17 cellular contexts compared by ENCODE assay signal in the genomic region with DNA sequence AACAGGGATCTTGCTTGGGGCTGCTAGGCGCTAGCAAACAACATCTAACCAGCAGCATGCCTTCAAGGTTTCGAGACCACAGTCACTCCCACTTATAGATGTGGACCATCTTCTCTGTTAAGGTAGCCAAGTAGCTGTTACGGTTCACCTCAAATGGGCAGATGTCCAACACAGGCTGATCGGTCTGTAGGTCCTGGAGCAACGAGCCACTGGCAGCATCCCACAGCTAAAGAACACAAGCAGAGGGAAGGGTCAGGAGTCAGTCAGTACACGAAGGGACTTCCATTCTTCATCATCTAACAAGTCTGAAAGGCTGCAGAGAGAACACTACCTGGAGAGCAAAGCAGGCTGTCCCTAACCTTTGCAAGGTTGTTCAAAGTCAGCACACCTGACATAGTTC. TPM values are rescaled to one million over a fixed set of nuclear protein-coding genes. Genes with fewer than 3 reads are reported as not detected.
DNase-seq lines count a peak whose midpoint lies in the region; ATAC-seq, FAIRE-seq and TF ChIP-seq lines count a peak whose summit lies in the region.
"Had no signal": no experiment of that assay in that cellular context is flagged by ENCODE, and none has a peak within 500 bp of the region (broad histone marks: within the 10 kb centered on the region; RNA-seq: fewer than 3 reads in every experiment).

No MANE protein-coding gene starts in this region.

- peaks cover 16% of the 10 kb centered on the region for H3K4me1 Mint-ChIP-seq in WTC11
- H3K4me1 Mint-ChIP-seq in osteocyte (ENCODE audit: unreplicated experiment) = peaks cover 26% of the 10 kb centered on the region

- no peak overlapping the region for H2AFZ ChIP-seq in HepG2 (ENCODE audit: low read length)
- H2AFZ ChIP-seq: PC-9 had no signal

- no peak for TF ChIP-seq CTCF in HepG2 (CRISPR knock-in tag; IDR thresholded peaks at IDR 0.05)
- no peak for TF ChIP-seq CTCF in right lobe of liver (IDR thresholded peaks at IDR 0.05)
- no peak for TF ChIP-seq CTCF in WTC11 (IDR thresholded peaks at IDR 0.05)
- no peak for TF ChIP-seq CTCF in osteocyte (IDR thresholded peaks at IDR 0.05)

- H3K9ac ChIP-seq in HepG2 (ENCODE audit: insufficient read depth, low read depth, low read length) = no peak overlapping the region

- no peak overlapping the region for H3K27ac ChIP-seq in HepG2 (ENCODE audit: extremely low read length, insufficient read depth, low read length)
- H3K27ac ChIP-seq in right lobe of liver = no peak overlapping the region
- H3K27ac ChIP-seq: C4-2B, PC-9, RWPE1 had no signal

- peaks cover 35 to 77% of the 10 kb centered on the region in 2 experiments for H3K36me3 ChIP-seq in HepG2 (replicated peaks in 1 of 2; ENCODE audit: control insufficient read depth in 1 of 2, insufficient read depth in 2 of 2, low read length in 2 of 2)
- H3K36me3 ChIP-seq in right lobe of liver = peaks cover 0 to 17% (median 2%) of the 10 kb centered on the region in 4 donors

- H3K4me1 ChIP-seq in HepG2 (ENCODE audit: insufficient read depth, low read length) (no peaks in the 10 kb centered on the region), right lobe of liver (peaks cover 0 to 44% (median 14%) of the 10 kb centered on the region in 4 donors)

- TF ChIP-seq EP300 in HepG2 (IDR thresholded peaks at IDR 0.05; ENCODE audit: low read depth in 2 of 2, low read length in 2 of 2) (no peak), HepG2 (CRISPR knock-in tag; IDR thresholded peaks at IDR 0.05; ENCODE audit: borderline replicate concordance) (no peak)

- ATAC-seq in HepG2 = peak; percentile 24
- ATAC-seq in right lobe of liver = no peak
- ATAC-seq in WTC11 = no peak
- ATAC-seq in HG03196 (IDR thresholded peaks at IDR 0.05; ENCODE audit: unreplicated experiment) = no peak
- ATAC-seq in GM21786 (IDR thresholded peaks at IDR 0.05; ENCODE audit: unreplicated experiment) = no peak

- POLR2A ChIA-PET in HepG2 (lab: Yijun Ruan, JAX) = interaction anchor here (1.3 kb wide), 1 partner anchor 17 kb away, joined by 4 read pairs; the partner anchor contains the start of gene GLG1
- POLR2A ChIA-PET in WTC11 (lab: Charles Lee) = no interaction called here

- no peaks in the 10 kb centered on the region for H3K27me3 ChIP-seq in HepG2 (ENCODE audit: control insufficient read depth in 1 of 2, insufficient read depth in 2 of 2, low read length in 2 of 2)
- H3K27me3 ChIP-seq in right lobe of liver = no peaks in the 10 kb centered on the region

- TF ChIP-seq POLR2A in HepG2 (IDR thresholded peaks at IDR 0.05; ENCODE audit: insufficient read depth in 1 of 2, low read depth in 2 of 2, low read length in 2 of 2) (no peak), right lobe of liver (IDR thresholded peaks at IDR 0.05) (no peak)

- H3K9me3 Mint-ChIP-seq in WTC11 = no peaks in the 10 kb centered on the region
- no peaks in the 10 kb centered on the region for H3K9me3 Mint-ChIP-seq in osteocyte (ENCODE audit: unreplicated experiment)
- H3K9me3 Mint-ChIP-seq: HFFc6, IgD-negative memory B cell had no signal

- H3K4me3 Mint-ChIP-seq in WTC11 (no peak overlapping the region), osteocyte (ENCODE audit: unreplicated experiment) (no peak overlapping the region)
- H3K4me3 Mint-ChIP-seq: HFFc6, IgD-negative memory B cell had no signal

- TF ChIP-seq RAD21 in HepG2 (CRISPR knock-in tag; IDR thresholded peaks at IDR 0.05) = no peak

- no peaks in the 10 kb centered on the region for H3K27me3 Mint-ChIP-seq in WTC11 (ENCODE audit: low read depth)
- H3K27me3 Mint-ChIP-seq in osteocyte (ENCODE audit: unreplicated experiment) = no peaks in the 10 kb centered on the region
- H3K27me3 Mint-ChIP-seq: IgD-negative memory B cell had no signal

- in situ Hi-C loops in HepG2 (cut with HindIII; ENCODE audit: extremely low pct_ligation_motif_present, low pct_unique_long_range_greater_than_20kb) = loop anchor here (10.0 kb wide), 1 partner anchor 309 kb away; no protein-coding TSS in a partner anchor

- intact Hi-C loops in HepG2 (cut with micrococcal nuclease; ENCODE audit: unreplicated experiment) = loop anchor here (5.0 kb wide), 1 partner anchor 147 kb away; no protein-coding TSS in a partner anchor
- intact Hi-C loops in right lobe of liver (cut with DNase I) = loop anchor here in 1 of 2 donors (10.0 kb wide), 1 partner anchor 169 kb away; no protein-coding TSS in a partner anchor

- DNase-seq in HepG2 (ENCODE audit: low spot score) (no peak), right lobe of liver (no peak), WTC11 (ENCODE audit: low spot score) (no peak), osteocyte (ENCODE audit: extremely low spot score, unreplicated experiment) (no peak), NCI-H69 (lab: John Stamatoyannopoulos, UW) (no peak)
- DNase-seq: DMS79, NCI-H1436, NCI-H1930, NCI-H226, PC-9 had no signal

- H3K4me3 ChIP-seq in HepG2 (replicated peaks in 1 of 3; ENCODE audit: insufficient read depth in 1 of 3, low read depth in 2 of 3, low read length in 3 of 3) (no peak overlapping the region), right lobe of liver (no peak overlapping the region)
- H3K4me3 ChIP-seq: PC-9 had no signal

- CTCF ChIA-PET in HepG2 (lab: Yijun Ruan, JAX; ENCODE audit: low intra/inter-chr PET ratio, low total read pairs) (interaction anchor here (1.7 kb wide), 1 partner anchor 314 kb away, joined by 7 read pairs; no protein-coding TSS in a partner anchor), WTC11 (lab: Charles Lee) (no interaction called here)

- H3K27ac Mint-ChIP-seq in WTC11 (peak overlapping the region; percentile 42; the same call in 1 of the 2 replicates), osteocyte (ENCODE audit: unreplicated experiment) (peak overlapping the region; percentile 42)
- H3K27ac Mint-ChIP-seq: HFFc6 had no signal

- H3K4me2 ChIP-seq in HepG2 (ENCODE audit: low read depth, low read length) = no peak overlapping the region
- H3K4me2 ChIP-seq: PC-9 had no signal

- no peaks in the 10 kb centered on the region for H3K79me2 ChIP-seq in HepG2 (ENCODE audit: insufficient read depth, low read length)

- WGBS in HepG2 (ENCODE audit: low lambda C conversion rate) = 98% methylated on average over 6 of the region's 6 CpGs
- WGBS in right lobe of liver (ENCODE audit: insufficient coverage, low coverage, low lambda C conversion rate, missing lambda C conversion rate) = 49% methylated on average over 6 of the region's 6 CpGs

- H3K36me3 Mint-ChIP-seq in WTC11 (peaks cover 81% of the 10 kb centered on the region), osteocyte (ENCODE audit: unreplicated experiment) (peaks cover 26% of the 10 kb centered on the region)
- H3K36me3 Mint-ChIP-seq: IgD-negative memory B cell had no signal

- no peak for FAIRE-seq in HepG2 (lab: Jason Lieb, UNC)
- FAIRE-seq: H54 had no signal

- no TSS peak for BruUV-seq in HepG2 (replicated peaks; lab: Mats Ljungman, UMichigan)

- peaks cover 3% of the 10 kb centered on the region; the same call in 1 of the 2 replicates for H4K20me1 ChIP-seq in HepG2 (ENCODE audit: insufficient read depth, low read length)

- H3K9me3 ChIP-seq in HepG2 (ENCODE audit: low read length) (no peaks in the 10 kb centered on the region), right lobe of liver (no peaks in the 10 kb centered on the region)

RNA-seq across cellular contexts. Expression of gene GLG1, which starts 16.9 kb away (rescaled TPM):
- 46.1 and 87.7 TPM in 2 replicates for total RNA-seq in HepG2 (2016; rRNA removed; fragmentation: Illumina TruSeq; extraction: Trizol)
- 26.8 and 36.0 TPM in 2 replicates for total RNA-seq in HepG2 (2016; cell fraction: cytosol; rRNA removed; fragmentation: Illumina TruSeq; extraction: Trizol; ENCODE audit: low read depth)
- total RNA-seq in HepG2 (2016; cell fraction: insoluble cytoplasmic fraction; rRNA removed; fragmentation: Illumina TruSeq; extraction: Trizol) = 38.4 and 88.5 TPM in 2 replicates
- total RNA-seq in HepG2 (2016; cell fraction: membrane; rRNA removed; fragmentation: Illumina TruSeq; extraction: Trizol) = 19.9 and 23.0 TPM in 2 replicates
- total RNA-seq in HepG2 (2016; cell fraction: nucleus; rRNA removed; fragmentation: Illumina TruSeq; extraction: Trizol) = 101 and 124 TPM in 2 replicates
- 128 and 141 TPM in 2 replicates for polyA plus RNA-seq in HepG2 (2011; rRNA removed)
- 92.4 and 107 TPM in 2 replicates for polyA plus RNA-seq in HepG2 (2011; cell fraction: cytosol; rRNA removed)
- 89.7 and 89.9 TPM in 2 replicates for polyA plus RNA-seq in HepG2 (2011; cell fraction: nucleus; rRNA removed)
- polyA plus RNA-seq in HepG2 (2012) = 121 and 125 TPM in 2 replicates
- 3.6 and 3.9 TPM in 2 replicates for polyA plus RNA-seq in HepG2 (2016; cell fraction: cytosol; fragmentation: Illumina TruSeq; extraction: Trizol; ENCODE audit: low read depth)
- polyA plus RNA-seq in HepG2 (2016; cell fraction: insoluble cytoplasmic fraction; fragmentation: Illumina TruSeq; extraction: Trizol; ENCODE audit: low read depth) = 28.4 and 32.8 TPM in 2 replicates
- polyA plus RNA-seq in HepG2 (2016; cell fraction: membrane; fragmentation: Illumina TruSeq; extraction: Trizol; ENCODE audit: low read depth) = 6.2 and 7.9 TPM in 2 replicates
- 114 and 118 TPM in 2 replicates for polyA plus RNA-seq in HepG2 (2016; cell fraction: nucleus; fragmentation: Illumina TruSeq; extraction: Trizol; ENCODE audit: insufficient read depth, low read depth)
- 52.8 and 189 TPM in 2 replicates for polyA minus RNA-seq in HepG2 (2011; rRNA and poly(A)+ RNA removed; ENCODE audit: low replicate concordance)
- 122 and 148 TPM in 2 replicates for polyA minus RNA-seq in HepG2 (2011; cell fraction: cytosol; rRNA and poly(A)+ RNA removed)
- polyA minus RNA-seq in HepG2 (2011; cell fraction: nucleus; rRNA and poly(A)+ RNA removed) = 119 and 159 TPM in 2 replicates
- 10 to 100 TPM; 42.4 to 65.1 (median 44.7) TPM for total RNA-seq in right lobe of liver
- 156 to 179 TPM (median 171 TPM) in 3 replicates for total RNA-seq in WTC11 (2021)
- total RNA-seq in osteocyte = 241 and 255 TPM in 2 replicates

RNA-seq across cellular contexts. Expression of gene RFWD3, which starts 42.8 kb away (rescaled TPM):
- total RNA-seq in HepG2 (2016; rRNA removed; fragmentation: Illumina TruSeq; extraction: Trizol) = 62.6 and 87.6 TPM in 2 replicates
- total RNA-seq in HepG2 (2016; cell fraction: cytosol; rRNA removed; fragmentation: Illumina TruSeq; extraction: Trizol; ENCODE audit: low read depth) = 19.3 and 20.6 TPM in 2 replicates
- 60.6 and 87.5 TPM in 2 replicates for total RNA-seq in HepG2 (2016; cell fraction: insoluble cytoplasmic fraction; rRNA removed; fragmentation: Illumina TruSeq; extraction: Trizol)
- 41.5 and 48.1 TPM in 2 replicates for total RNA-seq in HepG2 (2016; cell fraction: membrane; rRNA removed; fragmentation: Illumina TruSeq; extraction: Trizol)
- 46.9 and 59.2 TPM in 2 replicates for total RNA-seq in HepG2 (2016; cell fraction: nucleus; rRNA removed; fragmentation: Illumina TruSeq; extraction: Trizol)
- 21.3 and 23.4 TPM in 2 replicates for polyA plus RNA-seq in HepG2 (2011; rRNA removed)
- 16.2 and 18.8 TPM in 2 replicates for polyA plus RNA-seq in HepG2 (2011; cell fraction: cytosol; rRNA removed)
- polyA plus RNA-seq in HepG2 (2011; cell fraction: nucleus; rRNA removed) = 18.6 and 22.2 TPM in 2 replicates
- 14.4 and 18.7 TPM in 2 replicates for polyA plus RNA-seq in HepG2 (2012)
- 3.8 and 4.2 TPM in 2 replicates for polyA plus RNA-seq in HepG2 (2016; cell fraction: cytosol; fragmentation: Illumina TruSeq; extraction: Trizol; ENCODE audit: low read depth)
- 57.4 and 60.0 TPM in 2 replicates for polyA plus RNA-seq in HepG2 (2016; cell fraction: insoluble cytoplasmic fraction; fragmentation: Illumina TruSeq; extraction: Trizol; ENCODE audit: low read depth)
- 12.4 and 12.8 TPM in 2 replicates for polyA plus RNA-seq in HepG2 (2016; cell fraction: membrane; fragmentation: Illumina TruSeq; extraction: Trizol; ENCODE audit: low read depth)
- polyA plus RNA-seq in HepG2 (2016; cell fraction: nucleus; fragmentation: Illumina TruSeq; extraction: Trizol; ENCODE audit: insufficient read depth, low read depth) = 42.1 and 46.7 TPM in 2 replicates
- polyA minus RNA-seq in HepG2 (2011; rRNA and poly(A)+ RNA removed; ENCODE audit: low replicate concordance) = 98.9 and 270 TPM in 2 replicates
- polyA minus RNA-seq in HepG2 (2011; cell fraction: cytosol; rRNA and poly(A)+ RNA removed) = 21.9 and 24.1 TPM in 2 replicates
- polyA minus RNA-seq in HepG2 (2011; cell fraction: nucleus; rRNA and poly(A)+ RNA removed) = 55.6 and 62.2 TPM in 2 replicates
- total RNA-seq in right lobe of liver = 10 to 100 TPM in 1 of 6 experiments, 1 to 10 TPM in 5; 5.4 to 10.3 (median 7.3) TPM
- total RNA-seq in WTC11 (2021) = 78.8 to 109 TPM (median 86.2 TPM) in 3 replicates
- 30.7 and 31.8 TPM in 2 replicates for total RNA-seq in osteocyte
